2 cellular contexts compared by ENCODE assay signal in genomic region chr4:99234331-99235010, GRCh38.
TF ChIP-seq lines count a peak whose summit lies in the region.

No MANE protein-coding gene starts in this region.

TF ChIP-seq in IMR-90, 13 proteins besides CTCF, POLR2A, EP300 and RAD21 (continued from another document):
- no peak for TF ChIP-seq CHD1 (IDR thresholded peaks at IDR 0.05; ENCODE audit: low read depth, low read length)
- no peak for TF ChIP-seq FOS (IDR thresholded peaks at IDR 0.05; ENCODE audit: low read depth, low read length)
- TF ChIP-seq BHLHE40 (IDR thresholded peaks at IDR 0.05; ENCODE audit: low read depth, low read length) = no peak
- no peak for TF ChIP-seq CEBPB (IDR thresholded peaks at IDR 0.05; ENCODE audit: low read depth, low read length)
- TF ChIP-seq NFE2L2 (IDR thresholded peaks at IDR 0.05; ENCODE audit: low read depth, low read length) = no peak
- TF ChIP-seq USF2 (IDR thresholded peaks at IDR 0.05; ENCODE audit: low read depth, low read length) = no peak
- TF ChIP-seq ELK1 (IDR thresholded peaks at IDR 0.05; ENCODE audit: borderline replicate concordance, low read depth, low read length) = no peak
- no peak for TF ChIP-seq MXI1 (IDR thresholded peaks at IDR 0.05; ENCODE audit: borderline replicate concordance, low read depth, low read length)
- no peak for TF ChIP-seq MAZ (IDR thresholded peaks at IDR 0.05; ENCODE audit: borderline replicate concordance, low read depth, low read length)
- TF ChIP-seq RCOR1 (IDR thresholded peaks at IDR 0.05; ENCODE audit: insufficient replicate concordance, low read length) = no peak
- no peak for TF ChIP-seq MAFK (IDR thresholded peaks at IDR 0.05; ENCODE audit: low read depth, low read length)

TF ChIP-seq in SK-N-SH, 30 proteins besides CTCF, POLR2A, EP300 and RAD21:
- no peak for TF ChIP-seq USF1 (IDR thresholded peaks at IDR 0.05; ENCODE audit: borderline replicate concordance, low read depth)
TF ChIP-seq in SK-N-SH: peak in this region for 0.
